Comparison of ENCODE assay signal across 8 cellular contexts in the genomic region with DNA sequence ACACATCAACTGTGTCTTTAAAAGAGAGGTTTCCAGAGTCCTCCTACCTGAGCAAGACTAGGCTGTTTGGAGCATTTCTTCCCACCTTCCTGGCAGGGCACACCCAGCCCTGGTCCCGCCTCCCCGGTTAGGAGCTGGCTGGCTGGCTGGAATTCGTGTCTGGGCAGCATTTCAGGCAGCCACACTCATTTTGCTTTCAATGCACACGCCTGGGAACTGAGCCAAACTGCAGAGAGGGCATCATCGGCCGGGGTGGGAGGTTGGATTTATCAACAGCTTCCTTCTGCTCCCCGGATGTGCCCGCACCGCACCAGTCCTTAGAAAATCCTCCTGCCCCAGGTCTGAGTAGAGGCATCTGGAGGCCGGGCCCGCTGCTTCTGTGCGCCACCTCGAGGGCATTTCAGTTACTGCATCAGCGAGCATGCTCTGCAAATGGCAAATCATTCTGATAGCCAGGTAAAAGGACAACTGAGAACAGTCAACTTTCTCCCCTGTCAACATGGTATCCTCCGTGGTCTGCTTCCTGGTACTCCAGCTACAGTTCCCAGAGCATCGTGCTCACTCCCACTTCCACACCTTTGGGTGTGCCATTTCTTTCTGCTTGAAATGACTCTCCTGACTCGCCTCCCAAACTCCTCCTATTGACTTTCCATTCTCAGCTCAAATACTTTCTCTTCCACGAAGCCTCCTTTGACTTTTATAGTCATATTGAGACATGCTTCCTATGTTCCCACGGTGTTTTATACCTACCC. TPM values are rescaled to one million over a fixed set of nuclear protein-coding genes. Genes with fewer than 3 reads are reported as not detected.
A peak's percentile ranks its signal among the peaks of the same experiment; 100 is the strongest.
DNase-seq lines count a peak whose midpoint lies in the region; ATAC-seq and TF ChIP-seq lines count a peak whose summit lies in the region.

No MANE protein-coding gene starts in this region.

- no peak overlapping the region for H3K27ac Mint-ChIP-seq in T-cell

- H3K4me3 ChIP-seq in left ventricle myocardium inferior (peak overlapping the region; percentile 36), prostate gland (no peak overlapping the region)

- H3K4me1 ChIP-seq in left ventricle myocardium inferior (peaks cover 83% of the 10 kb centered on the region), prostate gland (replicated peaks) (peaks cover 28% of the 10 kb centered on the region)

- no peaks in the 10 kb centered on the region for H3K27me3 Mint-ChIP-seq in T-cell

- no peaks in the 10 kb centered on the region for H3K9me3 ChIP-seq in left ventricle myocardium inferior (replicated peaks)
- no peaks in the 10 kb centered on the region for H3K9me3 ChIP-seq in prostate gland

- intact Hi-C loops in left ventricle myocardium inferior (cut with micrococcal nuclease) (loop anchor here (10.0 kb wide), 1 partner anchor 59 kb away; the partner anchor contains the start of gene HNRNPR), prostate gland (cut with DNase I) (loop anchor here (10.0 kb wide), 1 partner anchor 309 kb away; no protein-coding TSS in a partner anchor)

- H3K27me3 ChIP-seq in left ventricle myocardium inferior (ENCODE audit: low read depth) (no peaks in the 10 kb centered on the region), prostate gland (replicated peaks; ENCODE audit: insufficient read depth) (no peaks in the 10 kb centered on the region)

- H3K27ac ChIP-seq in left ventricle myocardium inferior (replicated peaks) (peak overlapping the region; percentile 72), prostate gland (peak overlapping the region; percentile 43 to 63)

- TF ChIP-seq POLR2A in prostate gland (IDR thresholded peaks at IDR 0.05) = no peak

- CTCF ChIA-PET in T-cell (lab: Charles Lee) = interaction anchor here (0.5 to 1.2 kb wide), 8 partner anchors 14 to 214 kb away, joined by 3 to 4 read pairs (median 3); partner anchors contain the start of gene HNRNPR (in 1 of the 2)

- peaks cover 11% of the 10 kb centered on the region for H3K36me3 Mint-ChIP-seq in T-cell

- H3K4me3 Mint-ChIP-seq in T-cell = no peak overlapping the region

- TF ChIP-seq CTCF in GM12872 (IDR thresholded peaks at IDR 0.05; ENCODE audit: insufficient read depth, low read depth, low read length) = peak; percentile 98
- TF ChIP-seq CTCF in left ventricle myocardium inferior (IDR thresholded peaks at IDR 0.05; ENCODE audit: borderline replicate concordance) = peak; percentile 99
- peak; percentile 74 to 98 (median 98) for TF ChIP-seq CTCF in prostate gland (IDR thresholded peaks at IDR 0.05)

- peak; percentile 88 to 97 (median 94) for ATAC-seq in T-cell (replicated peaks in 1 of 4)
- ATAC-seq in GM19467 (IDR thresholded peaks at IDR 0.05; ENCODE audit: unreplicated experiment) = no peak

- peaks cover 10 to 12% (median 11%) of the 10 kb centered on the region in 3 donors for H3K4me1 Mint-ChIP-seq in T-cell

- DNase-seq in NCI-H1436 treated with DMSO at 0.1 percent for 48 hours (lab: John Stamatoyannopoulos, UW) = peak; percentile 85
- peak; percentile 48 to 84 (median 74) for DNase-seq in T-cell
- DNase-seq in amygdala (lab: John Stamatoyannopoulos, UW) = peak in 55 of 56 donors; percentile 24 to 92 (median 70)
- peak; percentile 88 for DNase-seq in left ventricle myocardium inferior
- peak; percentile 95 for DNase-seq in prostate gland (ENCODE audit: low spot score)
- peak; percentile 96 for DNase-seq in ureter (ENCODE audit: low spot score)

- POLR2A ChIA-PET in T-cell (lab: Charles Lee) = interaction anchor here (0.6 kb wide), 3 partner anchors 9 to 1770 kb away, joined by 3 to 4 read pairs (median 3); no protein-coding TSS in a partner anchor

- H3K36me3 ChIP-seq in left ventricle myocardium inferior (peaks cover 7% of the 10 kb centered on the region), prostate gland (peaks cover 0 to 5% of the 10 kb centered on the region in 2 donors)

- H3K9me3 Mint-ChIP-seq in T-cell = no peaks in the 10 kb centered on the region

- 7% methylated on average over 19 of the region's 19 CpGs for WGBS in prostate gland

RNA-seq across cellular contexts. Expression of gene TCEA3, which starts 20.6 kb away (rescaled TPM):
- total RNA-seq in T-cell (10 to 100 TPM; 16.1 to 39.9 (median 32.4) TPM), left ventricle myocardium inferior (78.6 TPM), prostate gland (100 to 1,000 TPM in 1 of 2 donors, 10 to 100 TPM in 1; 65.2 to 115 TPM), ureter (50.2 TPM)

RNA-seq across cellular contexts. Expression of gene ZNF436, which starts 34.3 kb away (rescaled TPM):
- total RNA-seq in T-cell = 1 to 10 TPM; 4.6 to 9.8 (median 9.3) TPM
- 11.8 TPM for total RNA-seq in left ventricle myocardium inferior
- 10 to 100 TPM; 25.3 to 29.5 TPM for total RNA-seq in prostate gland
- 40.2 TPM for total RNA-seq in ureter

RNA-seq across cellular contexts. Expression of gene HNRNPR, which starts 59.8 kb away (rescaled TPM):
- 100 to 1,000 TPM in 4 of 5 donors, 10 to 100 TPM in 1; 98.2 to 122 (median 109) TPM for total RNA-seq in T-cell
- 54.6 TPM for total RNA-seq in left ventricle myocardium inferior
- 10 to 100 TPM; 85.8 to 88.1 TPM for total RNA-seq in prostate gland
- total RNA-seq in ureter = 164 TPM
